ENCODE assay signal across 8 cellular contexts in the genomic region with DNA sequence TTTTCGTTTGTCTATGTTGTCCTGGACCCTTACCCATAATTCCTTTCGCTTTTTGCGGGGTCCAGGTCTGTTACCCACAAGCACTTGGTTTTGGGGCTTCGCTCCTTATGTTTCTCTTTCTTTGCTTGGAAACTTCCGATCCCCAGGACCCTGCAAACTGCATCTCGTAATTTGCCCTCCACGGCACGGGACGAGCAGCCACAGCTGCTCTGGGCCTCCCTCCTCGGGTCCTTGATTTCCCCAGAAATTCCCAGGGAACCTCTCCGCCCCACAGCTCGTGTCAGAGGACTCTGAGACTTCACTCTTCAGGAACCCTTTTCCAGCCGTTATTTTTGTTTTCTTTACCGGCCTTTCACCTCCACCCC. TPM values are rescaled to one million over a fixed set of nuclear protein-coding genes. Genes with fewer than 3 reads are reported as not detected.
DNase-seq lines count a peak whose midpoint lies in the region; ATAC-seq and TF ChIP-seq lines count a peak whose summit lies in the region.

No MANE protein-coding gene starts in this region.

- H3K27ac ChIP-seq in Karpas-422 (ENCODE audit: low read length) (peak overlapping the region; percentile 64), duodenal mucosa (ENCODE audit: low read depth, low read length) (peak overlapping the region; percentile 84)

- peak overlapping the region; percentile 88 to 97 for H3K27ac Mint-ChIP-seq in natural killer cell treated with Interleukin-12 subunit alpha and Interleukin-12 subunit beta and Interleukin-15 and Interleukin-18, amount 100 ng/mL, for 72 hours

- H3K9me3 ChIP-seq in Karpas-422 (ENCODE audit: low read length) (no peaks in the 10 kb centered on the region), duodenal mucosa (ENCODE audit: control insufficient read depth in 1 of 2, low read length in 2 of 2) (no peaks in the 10 kb centered on the region)

- H3K4me1 ChIP-seq in Karpas-422 (ENCODE audit: low read length) (peaks cover 20% of the 10 kb centered on the region), duodenal mucosa (ENCODE audit: control insufficient read depth in 1 of 2, insufficient read depth in 2 of 2, low read length in 2 of 2) (peaks cover 9 to 13% of the 10 kb centered on the region in 2 donors)

- peak overlapping the region; percentile 85 for H3K4me3 ChIP-seq in BJ (ENCODE audit: low read depth, low read length)
- H3K4me3 ChIP-seq in Karpas-422 (ENCODE audit: low read length) = peak overlapping the region; percentile 95
- H3K4me3 ChIP-seq in duodenal mucosa (ENCODE audit: low read depth in 1 of 2, low read length in 2 of 2) = peak overlapping the region; percentile 81 to 99

- CTCF ChIA-PET in BJ (lab: Yijun Ruan, JAX) = interaction anchor here (2.6 kb wide), 1 partner anchor 12 kb away, joined by 15 read pairs; no protein-coding TSS in a partner anchor

- H3K4me3 Mint-ChIP-seq in natural killer cell treated with Interleukin-12 subunit alpha and Interleukin-12 subunit beta and Interleukin-15 and Interleukin-18, amount 100 ng/mL, for 72 hours = peak overlapping the region; percentile 100

- no peaks in the 10 kb centered on the region for H3K9me2 ChIP-seq in Karpas-422 (replicated peaks; ENCODE audit: insufficient read depth, low read length)

- H3K36me3 ChIP-seq in BJ (ENCODE audit: control insufficient read depth, insufficient read depth, low read length) = peaks cover 15% of the 10 kb centered on the region
- peaks cover 39% of the 10 kb centered on the region for H3K36me3 ChIP-seq in Karpas-422 (ENCODE audit: insufficient read depth, low read length)
- H3K36me3 ChIP-seq in duodenal mucosa (ENCODE audit: control insufficient read depth in 1 of 2, insufficient read depth in 2 of 2, low read length in 2 of 2) = peaks cover 15 to 26% of the 10 kb centered on the region in 2 donors

- no peaks in the 10 kb centered on the region for H3K9me3 Mint-ChIP-seq in natural killer cell treated with Interleukin-12 subunit alpha and Interleukin-12 subunit beta and Interleukin-15 and Interleukin-18, amount 100 ng/mL, for 72 hours

- peak overlapping the region; percentile 97 for H3K4me2 ChIP-seq in Karpas-422 (ENCODE audit: low read depth, low read length, poor library complexity, severe bottlenecking)

- POLR2A ChIA-PET in BJ (lab: Charles Lee) = interaction anchor here (0.7 kb wide), 1 partner anchor 239 kb away, joined by 5 read pairs; a partner anchor contains a TSS

- no peak for ATAC-seq in natural killer cell treated with Interleukin-12 subunit alpha and Interleukin-12 subunit beta and Interleukin-15 and Interleukin-18, amount 100 ng/mL, for 72 hours
- no peak for ATAC-seq in HG03095 (IDR thresholded peaks at IDR 0.05; ENCODE audit: unreplicated experiment)
- no peak for ATAC-seq in HG03521 (IDR thresholded peaks at IDR 0.05; ENCODE audit: unreplicated experiment)

- H4K20me1 ChIP-seq in Karpas-422 (ENCODE audit: insufficient read depth, low read depth, low read length) = peaks cover 47% of the 10 kb centered on the region

- peaks cover 51% of the 10 kb centered on the region for H3K79me2 ChIP-seq in Karpas-422 (ENCODE audit: low read length)

- H3K4me1 Mint-ChIP-seq in natural killer cell treated with Interleukin-12 subunit alpha and Interleukin-12 subunit beta and Interleukin-15 and Interleukin-18, amount 100 ng/mL, for 72 hours (ENCODE audit: low read depth in 2 of 2) = peaks cover 32 to 33% of the 10 kb centered on the region in 2 donors

- no peak for TF ChIP-seq CTCF in BJ (IDR thresholded peaks at IDR 0.05; ENCODE audit: insufficient read depth, low read depth, low read length)

- no peaks in the 10 kb centered on the region for H3K27me3 Mint-ChIP-seq in natural killer cell treated with Interleukin-12 subunit alpha and Interleukin-12 subunit beta and Interleukin-15 and Interleukin-18, amount 100 ng/mL, for 72 hours

- H2AFZ ChIP-seq in Karpas-422 (ENCODE audit: low read length) = peak overlapping the region; percentile 23; the same call in 1 of the 2 replicates

- peaks cover 17% of the 10 kb centered on the region for H3K36me3 Mint-ChIP-seq in natural killer cell treated with Interleukin-12 subunit alpha and Interleukin-12 subunit beta and Interleukin-15 and Interleukin-18, amount 100 ng/mL, for 72 hours

- H3K27me3 ChIP-seq in BJ (ENCODE audit: control insufficient read depth, insufficient read depth, low read length) = no peaks in the 10 kb centered on the region
- H3K27me3 ChIP-seq in Karpas-422 (ENCODE audit: low read length) = no peaks in the 10 kb centered on the region
- no peaks in the 10 kb centered on the region for H3K27me3 ChIP-seq in duodenal mucosa (ENCODE audit: control insufficient read depth in 1 of 2, insufficient read depth in 2 of 2, low read length in 2 of 2)

- H3K9ac ChIP-seq in Karpas-422 (ENCODE audit: low read length) = peak overlapping the region; percentile 95
- peak overlapping the region; percentile 82 to 94 for H3K9ac ChIP-seq in duodenal mucosa (ENCODE audit: low read depth in 1 of 2, low read length in 2 of 2)

- DNase-seq in BJ (ENCODE audit: low read depth) = no peak
- no peak for DNase-seq in Karpas-422
- no peak for DNase-seq in natural killer cell treated with Interleukin-12 subunit alpha and Interleukin-12 subunit beta and Interleukin-15 and Interleukin-18, amount 100 ng/mL, for 72 hours (ENCODE audit: low spot score)
- no peak for DNase-seq in NCI-H82 (lab: John Stamatoyannopoulos, UW)
- no peak for DNase-seq in SHP77 treated with DMSO at 0.1 percent for 48 hours (lab: John Stamatoyannopoulos, UW)

RNA-seq across cellular contexts. Expression of a gene that starts 0.6 kb away (rescaled TPM):
- 125 and 268 TPM in 2 replicates for polyA plus RNA-seq in BJ (2011; rRNA removed)
- 27.9 and 28.8 TPM in 2 replicates for polyA minus RNA-seq in BJ (2011; rRNA and poly(A)+ RNA removed)
- total RNA-seq in Karpas-422 (2014; rRNA removed; shearing (Covaris generic); ENCODE audit: low replicate concordance) = 420 and 646 TPM in 2 replicates
- 100 to 1,000 TPM; 185 to 346 TPM for total RNA-seq in natural killer cell treated with Interleukin-12 subunit alpha and Interleukin-12 subunit beta and Interleukin-15 and Interleukin-18, amount 100 ng/mL, for 72 hours

RNA-seq across cellular contexts. Expression of a gene that starts 13.4 kb away (rescaled TPM):
- not detected in 2 replicates for polyA plus RNA-seq in BJ (2011; rRNA removed)
- not detected in 2 replicates for polyA minus RNA-seq in BJ (2011; rRNA and poly(A)+ RNA removed)
- not detected in 2 replicates for total RNA-seq in Karpas-422 (2014; rRNA removed; shearing (Covaris generic); ENCODE audit: low replicate concordance)
- total RNA-seq in natural killer cell treated with Interleukin-12 subunit alpha and Interleukin-12 subunit beta and Interleukin-15 and Interleukin-18, amount 100 ng/mL, for 72 hours = not detected

RNA-seq across cellular contexts. Expression of a gene that starts 21.2 kb away (rescaled TPM):
- 0.10 TPM in 1 of 2 replicates, not detected in the other for polyA plus RNA-seq in BJ (2011; rRNA removed)
- not detected in 2 replicates for polyA minus RNA-seq in BJ (2011; rRNA and poly(A)+ RNA removed)
- total RNA-seq in Karpas-422 (2014; rRNA removed; shearing (Covaris generic); ENCODE audit: low replicate concordance) = not detected in 2 replicates
- total RNA-seq in natural killer cell treated with Interleukin-12 subunit alpha and Interleukin-12 subunit beta and Interleukin-15 and Interleukin-18, amount 100 ng/mL, for 72 hours = not detected

RNA-seq across cellular contexts. Expression of a gene that starts 28.3 kb away (rescaled TPM):
- 0.27 and 0.28 TPM in 2 replicates for polyA plus RNA-seq in BJ (2011; rRNA removed)
- polyA minus RNA-seq in BJ (2011; rRNA and poly(A)+ RNA removed) = not detected in 2 replicates
- not detected in 2 replicates for total RNA-seq in Karpas-422 (2014; rRNA removed; shearing (Covaris generic); ENCODE audit: low replicate concordance)
- total RNA-seq in natural killer cell treated with Interleukin-12 subunit alpha and Interleukin-12 subunit beta and Interleukin-15 and Interleukin-18, amount 100 ng/mL, for 72 hours = not detected

RNA-seq across cellular contexts. Expression of a gene that starts 28.3 kb away (rescaled TPM):
- polyA plus RNA-seq in BJ (2011; rRNA removed) = 6.7 and 9.4 TPM in 2 replicates
- polyA minus RNA-seq in BJ (2011; rRNA and poly(A)+ RNA removed) = 2.8 TPM in 2 replicates
- total RNA-seq in Karpas-422 (2014; rRNA removed; shearing (Covaris generic); ENCODE audit: low replicate concordance) = 6.4 and 23.4 TPM in 2 replicates
- 1 to 10 TPM; 6.0 to 6.1 TPM for total RNA-seq in natural killer cell treated with Interleukin-12 subunit alpha and Interleukin-12 subunit beta and Interleukin-15 and Interleukin-18, amount 100 ng/mL, for 72 hours
